15 cellular contexts compared by ENCODE assay signal in the genomic region with DNA sequence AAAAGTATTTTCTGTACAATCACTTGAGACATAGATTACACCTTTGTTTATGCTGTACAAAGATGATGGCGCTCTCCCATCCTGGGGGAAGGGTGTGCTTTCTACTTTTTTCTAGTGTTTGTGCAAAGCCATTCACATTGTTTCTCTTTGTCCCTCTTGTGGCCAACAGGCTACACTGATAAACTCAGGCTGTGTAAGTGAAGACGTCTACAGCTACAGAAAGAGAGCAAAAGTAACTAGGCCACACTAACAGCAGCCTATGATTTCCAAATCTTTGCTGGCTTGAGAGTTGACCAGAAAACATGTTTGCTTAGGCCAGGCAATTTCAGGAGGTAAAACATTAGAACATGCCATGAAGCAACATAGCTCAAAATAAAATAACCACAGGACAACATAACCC.
A peak's percentile ranks its signal among the peaks of the same experiment; 100 is the strongest.
DNase-seq lines count a peak whose midpoint lies in the region; ATAC-seq and TF ChIP-seq lines count a peak whose summit lies in the region.
"Had no signal": no experiment of that assay in that cellular context is flagged by ENCODE, and none has a peak within 500 bp of the region (broad histone marks: within the 10 kb centered on the region; RNA-seq: fewer than 3 reads in every experiment).

No MANE protein-coding gene starts in this region.

- H3K4me3 Mint-ChIP-seq in neural crest cell: peak overlapping the region; percentile 67
- H3K4me3 Mint-ChIP-seq: stimulated activated naive CD8-positive, alpha-beta T cell treated with anti-CD3 and anti-CD28 coated beads, Interleukin-15, amount 100 ng/mL, for 72 hours had no signal

- H3K4me3 ChIP-seq in choroid plexus epithelial cell (ENCODE audit: low read depth, low read length): no peak overlapping the region
- H3K4me3 ChIP-seq: SJSA1 had no signal

- ATAC-seq in HG03469 (IDR thresholded peaks at IDR 0.05; ENCODE audit: unreplicated experiment): no peak
- ATAC-seq in HG03280 (IDR thresholded peaks at IDR 0.05; ENCODE audit: unreplicated experiment): no peak
- ATAC-seq: activated naive CD4-positive, alpha-beta T cell treated with anti-CD3 and anti-CD28 coated beads, Interleukin-2, amount 50 U/mL, for 72 hours; stimulated activated naive CD8-positive, alpha-beta T cell treated with anti-CD3 and anti-CD28 coated beads, Interleukin-15, amount 100 ng/mL, for 72 hours had no signal

- no peaks in the 10 kb centered on the region for H3K9me3 Mint-ChIP-seq in neural crest cell
- H3K9me3 Mint-ChIP-seq: activated naive CD4-positive, alpha-beta T cell treated with anti-CD3 and anti-CD28 coated beads, Interleukin-2, amount 50 U/mL, for 72 hours; stimulated activated naive CD8-positive, alpha-beta T cell treated with anti-CD3 and anti-CD28 coated beads, Interleukin-15, amount 100 ng/mL, for 72 hours had no signal

- H3K36me3 Mint-ChIP-seq in neural crest cell (ENCODE audit: low read depth): no peaks in the 10 kb centered on the region
- H3K36me3 Mint-ChIP-seq: activated naive CD4-positive, alpha-beta T cell treated with anti-CD3 and anti-CD28 coated beads, Interleukin-2, amount 50 U/mL, for 72 hours had no signal

- no peaks in the 10 kb centered on the region for H3K27me3 Mint-ChIP-seq in neural crest cell (ENCODE audit: low read depth)
- H3K27me3 Mint-ChIP-seq: stimulated activated naive CD8-positive, alpha-beta T cell treated with anti-CD3 and anti-CD28 coated beads, Interleukin-15, amount 100 ng/mL, for 72 hours had no signal

- TF ChIP-seq CTCF in GM12873 (IDR thresholded peaks at IDR 0.05; ENCODE audit: insufficient read depth, low read depth, low read length, missing control alignments) (peak; percentile 30), choroid plexus epithelial cell (conservative IDR thresholded peaks at IDR 0.05; ENCODE audit: low read depth, low read length) (peak; percentile 57), neural crest cell (conservative IDR thresholded peaks at IDR 0.05) (peak; percentile 62)

- H3K27ac Mint-ChIP-seq in neural crest cell (ENCODE audit: unreplicated experiment): no peak overlapping the region
- H3K27ac Mint-ChIP-seq: activated naive CD4-positive, alpha-beta T cell treated with anti-CD3 and anti-CD28 coated beads, Interleukin-2, amount 50 U/mL, for 72 hours; stimulated activated naive CD8-positive, alpha-beta T cell treated with anti-CD3 and anti-CD28 coated beads, Interleukin-15, amount 100 ng/mL, for 72 hours had no signal

- DNase-seq in NCI-H460 (ENCODE audit: extremely low read depth, low read depth) (peak; percentile 16), choroid plexus epithelial cell (ENCODE audit: low read depth) (peak; percentile 43), neural crest cell (ENCODE audit: low read depth, low spot score) (no peak), amygdala (lab: John Stamatoyannopoulos, UW) (no peak)
- no peak for DNase-seq in stimulated activated CD4-positive, alpha-beta T cell treated with anti-CD3 and anti-CD28 coated beads, Interleukin-4, amount 100 ng/mL, for 1 hour
- DNase-seq: activated CD4-positive, alpha-beta T cell treated with anti-CD3 and anti-CD28 coated beads, Interleukin-2, amount 50 U/mL, for 4 hours; effector CD4-positive, alpha-beta T cell; NCI-H2081 treated with DMSO at 0.1 percent for 48 hours; stimulated activated CD4-positive, alpha-beta T cell treated with anti-CD3 and anti-CD28 coated beads, Interleukin-1b, Interleukin-23, amount 100 ng/mL, for 48 hours; stimulated activated naive CD8-positive, alpha-beta T cell treated with anti-CD3 and anti-CD28 coated beads, Interleukin-15, amount 100 ng/mL, for 72 hours had no signal

- H3K4me1 Mint-ChIP-seq in neural crest cell: peaks cover 46% of the 10 kb centered on the region

Comparison
In these comparisons a context has a peak if more than half of its experiments do, and no peak if none do; other contexts are left out.
1. DNase-seq: peak in NCI-H460 (single experiment) and choroid plexus epithelial cell (single experiment); none in neural crest cell (single experiment), stimulated activated CD4-positive, alpha-beta T cell treated with anti-CD3 and anti-CD28 coated beads, Interleukin-4, amount 100 ng/mL, for 1 hour (single experiment) and amygdala (0 of 56).
2. Peak in every context shown above with its lines, with median percentiles within 50 percentile points of each other: CTCF ChIP-seq.